30 cellular contexts compared by ENCODE assay signal in genomic region chr4:172887959-172888358, GRCh38.
"Had no signal": no experiment of that assay in that cellular context is flagged by ENCODE, and none has a peak within 500 bp of the region (broad histone marks: within the 10 kb centered on the region; RNA-seq: fewer than 3 reads in every experiment).

No MANE protein-coding gene starts in this region.

- H3K4me3 ChIP-seq: adrenal gland, ascending aorta, body of pancreas, breast epithelium, cardiac muscle cell had no signal

- H3K27ac ChIP-seq: adrenal gland, ascending aorta, body of pancreas, brain microvascular endothelial cell, breast epithelium, cardiac muscle cell had no signal

- DNase-seq: activated effector memory CD4-positive, alpha-beta T cell treated with anti-CD3 and anti-CD28 coated beads, Interleukin-2, amount 50 U/mL, for 16 hours; activated effector memory CD4-positive, alpha-beta T cell treated with Interleukin-2 at 50 U/mL for 16 hours; activated gamma-delta T cell; activated gamma-delta T cell treated with Interleukin-2 at 50 U/mL for 16 hours; activated naive CD4-positive, alpha-beta T cell; activated naive CD4-positive, alpha-beta T cell treated with anti-CD3 and anti-CD28 coated beads for 36 hours; activated naive CD4-positive, alpha-beta T cell treated with anti-CD3 and anti-CD28 coated beads, Interleukin-2, amount 10 ng/mL, durations not matched to agents 7 days and 5 days; activated naive CD4-positive, alpha-beta T cell treated with anti-CD3 and anti-CD28 coated beads, Interleukin-2, amount 50 U/mL, for 16 hours; activated naive CD4-positive, alpha-beta T cell treated with Interleukin-2 at 50 U/mL for 16 hours; activated naive CD8-positive, alpha-beta T cell treated with anti-CD3 and anti-CD28 coated beads for 36 hours; activated naive CD8-positive, alpha-beta T cell treated with anti-CD3 and anti-CD28 coated beads, Interleukin-2, amount 10 ng/mL, durations not matched to agents 7 days and 5 days; activated naive CD8-positive, alpha-beta T cell treated with anti-CD3 and anti-CD28 coated beads, Interleukin-2, amount 50 U/mL, for 24 hours; activated T-cell treated with anti-CD3 and anti-CD28 coated beads, Interleukin-2, amount 50 U/mL, for 4 hours; activated T-cell treated with anti-CD3 and anti-CD28 coated beads, Interleukin-2, amount 50 U/mL, for 48 hours; activated T-cell treated with anti-CD3 and anti-CD28 coated beads, Interleukin-2, amount 50 U/mL, for 72 hours; adrenal gland; amniotic stem cell; amygdala; anterior cingulate cortex; aorta; body of pancreas; brain microvascular endothelial cell; caudate nucleus; central memory CD4-positive, alpha-beta T cell; cerebellar nuclear complex had no signal

- H3K4me1 ChIP-seq: adrenal gland, ascending aorta, body of pancreas, breast epithelium had no signal

- H3K27me3 ChIP-seq: adrenal gland, ascending aorta, body of pancreas, brain microvascular endothelial cell, breast epithelium, cardiac muscle cell had no signal

- H3K9me3 ChIP-seq: adrenal gland, ascending aorta, body of pancreas had no signal

- ATAC-seq: activated naive CD4-positive, alpha-beta T cell treated with anti-CD3 and anti-CD28 coated beads, Interleukin-2, amount 50 U/mL, for 72 hours; activated naive CD8-positive, alpha-beta T cell treated with anti-CD3 and anti-CD28 coated beads, Interleukin-2, amount 50 U/mL, for 24 hours; activated T-cell treated with anti-CD3 and anti-CD28 coated beads, Interleukin-2, amount 50 U/mL, for 4 hours; activated T-cell treated with anti-CD3 and anti-CD28 coated beads, Interleukin-2, amount 50 U/mL, for 72 hours; activated T-helper 17 cell treated with anti-CD3 and anti-CD28 coated beads, Interleukin-2, amount 50 U/mL, for 72 hours; body of pancreas had no signal

- H3K36me3 ChIP-seq: adrenal gland, ascending aorta, brain microvascular endothelial cell, breast epithelium, cardiac muscle cell had no signal
